In the genomic region with DNA sequence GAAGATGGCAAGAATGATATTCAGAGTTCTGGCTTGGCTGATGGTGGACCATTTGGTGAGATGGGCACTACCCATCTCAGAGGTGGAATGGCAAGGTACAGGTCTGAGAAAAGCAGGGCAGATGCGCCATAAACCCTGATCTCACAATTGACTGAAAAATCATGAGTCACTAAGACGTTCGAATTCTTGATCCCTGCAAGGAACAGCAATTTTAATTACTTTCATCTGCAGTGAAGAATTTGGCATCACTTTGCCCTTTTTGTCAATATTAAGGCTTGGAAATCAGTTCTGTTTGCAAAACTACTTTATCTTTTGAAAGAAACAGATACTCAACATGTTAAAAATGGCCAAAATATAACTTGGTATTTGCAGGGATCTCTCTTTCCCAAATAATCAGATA, we compare ENCODE assay signal across 22 cellular contexts. TPM values are rescaled to one million over a fixed set of nuclear protein-coding genes. Genes with fewer than 3 reads are reported as not detected.
"Had no signal": no experiment of that assay in that cellular context is flagged by ENCODE, and none has a peak within 500 bp of the region (broad histone marks: within the 10 kb centered on the region; RNA-seq: fewer than 3 reads in every experiment).

No MANE protein-coding gene starts in this region.

- H3K27me3 ChIP-seq: SJSA1 had no signal

- H3K27ac ChIP-seq: HL-60, KMS-11, SJSA1, SK-N-MC had no signal

- DNase-seq: Kasumi-1, MM.1S, NCI-H1092 treated with DMSO at 0.1 percent for 48 hours, NCI-H1436, NCI-H187, NCI-H2029, NCI-H2081 treated with DMSO at 0.1 percent for 48 hours, NCI-H2171, NCI-H226, NCI-H446, NCI-H510A, NCI-H524 treated with DMSO at 0.1 percent for 48 hours, NCI-H69, NCI-H774, Right ventricle myocardium superior, RPMI8226, SIG-M5 had no signal

- ATAC-seq: K562 had no signal

- H3K9ac ChIP-seq: KMS-11 had no signal

- H3K4me1 ChIP-seq: SJSA1 had no signal

- H3K4me3 ChIP-seq: K562, SJSA1, SK-N-MC had no signal

- H3K36me3 ChIP-seq: SJSA1 had no signal

- H3K4me2 ChIP-seq: KMS-11 had no signal

- H3K9me3 ChIP-seq: SJSA1 had no signal

RNA-seq across cellular contexts. Expression of a gene that starts 38.1 kb away (rescaled TPM):
- total RNA-seq: K562, Right ventricle myocardium superior, SJSA1 had no signal
